Comparison of ENCODE assay signal across 25 cellular contexts in the genomic region with DNA sequence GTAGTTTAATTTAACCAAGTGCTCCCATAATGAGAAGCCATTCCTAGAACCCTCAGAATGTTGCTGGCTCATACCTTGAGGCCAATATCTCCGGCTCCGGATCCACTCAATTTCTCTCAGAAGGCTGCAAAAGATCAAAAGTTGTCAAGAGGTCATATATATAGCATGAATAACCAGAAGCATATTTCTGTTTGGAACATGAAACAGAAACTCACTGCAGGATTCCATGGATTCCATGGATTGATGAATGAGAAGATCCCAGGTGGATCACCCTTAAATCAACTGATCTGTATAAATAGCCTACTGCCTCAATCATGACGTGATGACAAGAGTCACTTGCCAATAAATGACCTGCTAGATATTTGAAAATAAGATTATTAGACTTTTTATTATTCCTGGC.
"Had no signal": no experiment of that assay in that cellular context is flagged by ENCODE, and none has a peak within 500 bp of the region (broad histone marks: within the 10 kb centered on the region; RNA-seq: fewer than 3 reads in every experiment).

No MANE protein-coding gene starts in this region.

- H3K36me3 Mint-ChIP-seq: memory B cell; naive thymus-derived CD4-positive, alpha-beta T cell; stimulated activated memory B cell treated with anti-CD40 and anti-IgM and Interleukin-4, amounts not matched to agents 10 μg/mL and 1 μg/mL and 100 μg/mL, for 72 hours had no signal

- ATAC-seq: effector memory CD8-positive, alpha-beta T cell; heart left ventricle; left ventricle myocardium superior; lower lobe of right lung; mucosa of descending colon; naive thymus-derived CD4-positive, alpha-beta T cell; right cardiac atrium; stimulated activated memory B cell treated with anti-CD40 and anti-IgM and Interleukin-4, amounts not matched to agents 10 μg/mL and 1 μg/mL and 100 μg/mL, for 72 hours; stimulated activated naive CD8-positive, alpha-beta T cell treated with anti-CD3 and anti-CD28 coated beads, Interleukin-15, Interleukin-2, amounts not matched to agents 100 U/mL and 50 U/mL, for 24 hours; upper lobe of right lung had no signal

- H3K36me3 ChIP-seq: heart left ventricle, lower lobe of right lung, prostate gland, spleen, thoracic aorta, tibial nerve, upper lobe of right lung, vagina had no signal

- DNase-seq: cerebellar nuclear complex; cortex of kidney; effector memory CD8-positive, alpha-beta T cell; erythroblast; heart left ventricle; hippocampal formation; kidney glomerular epithelial cell; left ventricle myocardium superior; lower lobe of right lung; mucosa of descending colon; naive thymus-derived CD4-positive, alpha-beta T cell; nucleus accumbens; right cardiac atrium; spleen; stimulated activated CD4-positive, alpha-beta T cell treated with anti-CD3 and anti-CD28 coated beads, Interleukin-4, amount 100 ng/mL, for 4 hours; stimulated activated naive CD8-positive, alpha-beta T cell treated with anti-CD3 and anti-CD28 coated beads, Interleukin-15, Interleukin-2, amounts not matched to agents 100 U/mL and 50 U/mL, for 24 hours; upper lobe of right lung had no signal

- H3K27ac ChIP-seq: lower lobe of right lung, prostate gland, skin epidermis, spleen, thoracic aorta, tibial nerve, upper lobe of right lung, vagina had no signal

- H3K27ac Mint-ChIP-seq: effector memory CD8-positive, alpha-beta T cell; memory B cell; naive thymus-derived CD4-positive, alpha-beta T cell; nephron; stimulated activated memory B cell treated with anti-CD40 and anti-IgM and Interleukin-4, amounts not matched to agents 10 μg/mL and 1 μg/mL and 100 μg/mL, for 72 hours had no signal

- H3K9me3 ChIP-seq: heart left ventricle, lower lobe of right lung, mucosa of descending colon, prostate gland, spleen, thoracic aorta, tibial nerve, upper lobe of right lung, vagina had no signal

- H3K4me3 ChIP-seq: heart left ventricle, lower lobe of right lung, mucosa of descending colon, prostate gland, skin epidermis, spleen, thoracic aorta, tibial nerve, upper lobe of right lung, vagina had no signal

- H3K27me3 Mint-ChIP-seq: effector memory CD8-positive, alpha-beta T cell; memory B cell; stimulated activated memory B cell treated with anti-CD40 and anti-IgM and Interleukin-4, amounts not matched to agents 10 μg/mL and 1 μg/mL and 100 μg/mL, for 72 hours had no signal

- H3K27me3 ChIP-seq: heart left ventricle, spleen, tibial nerve, upper lobe of right lung, vagina had no signal

- H3K4me3 Mint-ChIP-seq: effector memory CD8-positive, alpha-beta T cell; memory B cell; naive thymus-derived CD4-positive, alpha-beta T cell; stimulated activated memory B cell treated with anti-CD40 and anti-IgM and Interleukin-4, amounts not matched to agents 10 μg/mL and 1 μg/mL and 100 μg/mL, for 72 hours had no signal

- H3K9me3 Mint-ChIP-seq: effector memory CD8-positive, alpha-beta T cell; memory B cell; naive thymus-derived CD4-positive, alpha-beta T cell; nephron; stimulated activated memory B cell treated with anti-CD40 and anti-IgM and Interleukin-4, amounts not matched to agents 10 μg/mL and 1 μg/mL and 100 μg/mL, for 72 hours had no signal
